Comparison of ENCODE assay signal across 10 cellular contexts in the genomic region with DNA sequence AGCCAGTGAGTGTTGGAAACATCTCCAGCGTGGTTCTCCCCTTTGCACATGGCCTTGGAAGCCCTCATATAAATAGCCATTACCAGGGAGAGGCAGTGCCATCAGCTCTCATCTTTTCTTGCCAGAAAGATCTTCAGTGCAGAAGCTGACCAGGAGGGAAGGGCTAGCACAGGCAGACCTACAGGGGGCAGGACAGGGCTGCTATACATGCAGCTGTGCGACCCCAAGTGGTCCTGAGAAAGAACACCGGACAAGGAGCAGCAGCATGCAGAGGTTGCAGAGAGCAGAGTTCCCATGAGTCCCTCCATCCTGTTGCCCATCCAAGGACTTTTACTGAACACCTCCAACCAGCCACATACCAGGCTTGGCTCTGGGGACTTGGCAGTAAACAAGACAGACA.
DNase-seq lines count a peak whose midpoint lies in the region; ATAC-seq and TF ChIP-seq lines count a peak whose summit lies in the region.
"Had no signal": no experiment of that assay in that cellular context is flagged by ENCODE, and none has a peak within 500 bp of the region (broad histone marks: within the 10 kb centered on the region; RNA-seq: fewer than 3 reads in every experiment).

No MANE protein-coding gene starts in this region.

- peak; percentile 24 for TF ChIP-seq CTCF in AG09319 (IDR thresholded peaks at IDR 0.05; ENCODE audit: low read depth, low read length)
- peak; percentile 48 for TF ChIP-seq CTCF in OCI-LY3 (IDR thresholded peaks at IDR 0.05; ENCODE audit: low read depth, low read length)
- TF ChIP-seq CTCF in foreskin fibroblast (IDR thresholded peaks at IDR 0.05; ENCODE audit: low read depth, low read length) = peak; percentile 37

- H3K9ac ChIP-seq in OCI-LY3 (ENCODE audit: low read length) = no peak overlapping the region

- H3K9me3 ChIP-seq in OCI-LY3 (ENCODE audit: insufficient read depth, low read length) = no peaks in the 10 kb centered on the region
- H3K9me3 ChIP-seq: uterus had no signal

- H3K36me3 ChIP-seq in OCI-LY3 (replicated peaks; ENCODE audit: low read depth, low read length) = no peaks in the 10 kb centered on the region
- H3K36me3 ChIP-seq: uterus had no signal

- H3K27me3 ChIP-seq in OCI-LY3 (ENCODE audit: low read depth, low read length) = no peaks in the 10 kb centered on the region
- H3K27me3 ChIP-seq: uterus had no signal

- no peaks in the 10 kb centered on the region for H4K20me1 ChIP-seq in OCI-LY3 (ENCODE audit: insufficient read depth, low read length)

- no peak overlapping the region for H3K4me2 ChIP-seq in OCI-LY3 (ENCODE audit: low read length)

- H3K4me1 ChIP-seq in OCI-LY3 (ENCODE audit: low read length) = no peaks in the 10 kb centered on the region
- H3K4me1 ChIP-seq: uterus had no signal

- no peaks in the 10 kb centered on the region for H3K79me2 ChIP-seq in OCI-LY3 (ENCODE audit: low read length)

- ATAC-seq in GM21360 (IDR thresholded peaks at IDR 0.05; ENCODE audit: unreplicated experiment) = peak; percentile 60
- no peak for ATAC-seq in HG02973 (IDR thresholded peaks at IDR 0.05; ENCODE audit: unreplicated experiment)
- no peak for ATAC-seq in GM21737 (IDR thresholded peaks at IDR 0.05; ENCODE audit: unreplicated experiment)

- H3K4me3 ChIP-seq in OCI-LY3 (ENCODE audit: low read length) (no peak overlapping the region), foreskin fibroblast (ENCODE audit: low read depth in 1 of 2, low read length in 2 of 2) (no peak overlapping the region)
- H3K4me3 ChIP-seq: uterus had no signal

- DNase-seq in AG09319 (ENCODE audit: extremely low read depth, low read depth) (no peak), foreskin fibroblast (no peak), COLO829 (ENCODE audit: low spot score) (no peak), NCI-H1694 treated with DMSO at 0.1 percent for 48 hours (lab: John Stamatoyannopoulos, UW) (no peak)
- DNase-seq: activated effector memory CD4-positive, alpha-beta T cell treated with Interleukin-2 at 50 U/mL for 16 hours; uterus had no signal

- H2AFZ ChIP-seq in OCI-LY3 (ENCODE audit: low read depth, low read length) = no peak overlapping the region

- no peak overlapping the region for H3K27ac ChIP-seq in OCI-LY3 (ENCODE audit: low read length)
- H3K27ac ChIP-seq: uterus had no signal
